7 cellular contexts compared by ENCODE assay signal in genomic region chr7:55593515-55594318, GRCh38. TPM values are rescaled to one million over a fixed set of nuclear protein-coding genes. Genes with fewer than 3 reads are reported as not detected.
DNase-seq lines count a peak whose midpoint lies in the region; ATAC-seq, FAIRE-seq and TF ChIP-seq lines count a peak whose summit lies in the region.

No MANE protein-coding gene starts in this region.

- H3K4me1 ChIP-seq in endothelial cell of umbilical vein (ENCODE audit: control insufficient read depth, extremely low read depth, insufficient read depth, low read length) = peaks cover 8% of the 10 kb centered on the region

- no peak overlapping the region for H3K4me2 ChIP-seq in endothelial cell of umbilical vein (ENCODE audit: insufficient read depth, low read length)

- H3K4me3 Mint-ChIP-seq in activated CD4-positive, alpha-beta memory T cell treated with anti-CD3 and anti-CD28 coated beads for 36 hours = no peak overlapping the region
- no peak overlapping the region for H3K4me3 Mint-ChIP-seq in nephron progenitor cell

- no peak for TF ChIP-seq POLR2A in endothelial cell of umbilical vein (IDR thresholded peaks at IDR 0.05; ENCODE audit: low read depth, low read length)

- FAIRE-seq in endothelial cell of umbilical vein (lab: Jason Lieb, UNC) = peak; percentile 26

- no peak overlapping the region for H2AFZ ChIP-seq in endothelial cell of umbilical vein (ENCODE audit: low read depth, low read length)

- H3K4me1 Mint-ChIP-seq in activated CD4-positive, alpha-beta memory T cell treated with anti-CD3 and anti-CD28 coated beads for 36 hours (ENCODE audit: low read depth) = peaks cover 11% of the 10 kb centered on the region
- H3K4me1 Mint-ChIP-seq in nephron progenitor cell = no peaks in the 10 kb centered on the region

- peak; percentile 94 for TF ChIP-seq CTCF in GM12874 (IDR thresholded peaks at IDR 0.05; ENCODE audit: insufficient read depth, low read depth, low read length)
- TF ChIP-seq CTCF in endothelial cell of umbilical vein (IDR thresholded peaks at IDR 0.05; ENCODE audit: extremely low read depth in 1 of 2, insufficient read depth in 1 of 2, low read depth in 1 of 2, low read length in 2 of 2) = peak; percentile 75 to 79
- TF ChIP-seq CTCF in nephron progenitor cell (IDR thresholded peaks at IDR 0.05) = peak; percentile 87

- H3K4me3 ChIP-seq in endothelial cell of umbilical vein (replicated peaks in 1 of 3; ENCODE audit: insufficient read depth in 1 of 3, low read depth in 1 of 3, low read length in 3 of 3) = no peak overlapping the region

- peak; percentile 56 for ATAC-seq in HG02588 (IDR thresholded peaks at IDR 0.05; ENCODE audit: unreplicated experiment)

- no peak overlapping the region for H3K27ac ChIP-seq in endothelial cell of umbilical vein (ENCODE audit: insufficient read depth, low read depth, low read length)

- no peaks in the 10 kb centered on the region for H3K9me3 ChIP-seq in endothelial cell of umbilical vein (replicated peaks; ENCODE audit: control insufficient read depth, insufficient read depth, low read length)

- H3K27ac Mint-ChIP-seq in activated CD4-positive, alpha-beta memory T cell treated with anti-CD3 and anti-CD28 coated beads for 36 hours = no peak overlapping the region
- no peak overlapping the region for H3K27ac Mint-ChIP-seq in nephron progenitor cell

- H3K27me3 Mint-ChIP-seq in activated CD4-positive, alpha-beta memory T cell treated with anti-CD3 and anti-CD28 coated beads for 36 hours = peaks cover 2% of the 10 kb centered on the region
- peaks cover 16% of the 10 kb centered on the region for H3K27me3 Mint-ChIP-seq in nephron progenitor cell (ENCODE audit: low read depth, poor library complexity)

- dilution Hi-C loops in endothelial cell of umbilical vein (cut with MboI; ENCODE audit: extremely low pct_ligation_motif_present, low sequenced_read_pairs) = no loop called here

- no TSS peak for BruUV-seq in endothelial cell of umbilical vein (replicated peaks; lab: Mats Ljungman, UMichigan)

- no peaks in the 10 kb centered on the region for H3K36me3 Mint-ChIP-seq in activated CD4-positive, alpha-beta memory T cell treated with anti-CD3 and anti-CD28 coated beads for 36 hours
- H3K36me3 Mint-ChIP-seq in nephron progenitor cell (ENCODE audit: low read depth) = no peaks in the 10 kb centered on the region

- intact Hi-C loops in activated CD4-positive, alpha-beta memory T cell treated with anti-CD3 and anti-CD28 coated beads for 36 hours (cut with micrococcal nuclease) = loop anchor here (5.0 kb wide), 1 partner anchor 226 kb away; the partner anchor contains the start of gene LANCL2
- intact Hi-C loops in endothelial cell of umbilical vein (cut with micrococcal nuclease) = loop anchor here (1.0 to 2.0 kb wide), 3 partner anchors 19 to 313 kb away; no protein-coding TSS in a partner anchor

- CTCF ChIA-PET in activated CD4-positive, alpha-beta memory T cell treated with anti-CD3 and anti-CD28 coated beads for 36 hours (lab: Charles Lee) = interaction anchor here (0.6 to 2.1 kb wide), 18 partner anchors 9 to 311 kb away, joined by 3 to 10 read pairs (median 4); no protein-coding TSS in a partner anchor
- CTCF ChIA-PET in endothelial cell of umbilical vein (lab: Charles Lee) = interaction anchor here (0.6 to 1.6 kb wide), 10 partner anchors 9 to 371 kb away, joined by 3 to 9 read pairs (median 3); partner anchors contain the start of gene NIPSNAP2

- H4K20me1 ChIP-seq in endothelial cell of umbilical vein (replicated peaks; ENCODE audit: control insufficient read depth, extremely low read depth, insufficient read depth, low read length) = no peaks in the 10 kb centered on the region

- no peaks in the 10 kb centered on the region for H3K36me3 ChIP-seq in endothelial cell of umbilical vein (ENCODE audit: control insufficient read depth in 2 of 2, extremely low read depth in 1 of 2, insufficient read depth in 2 of 2, low read length in 2 of 2)

- no peaks in the 10 kb centered on the region for H3K79me2 ChIP-seq in endothelial cell of umbilical vein (ENCODE audit: control insufficient read depth, insufficient read depth, low read length)

- DNase-seq in NCI-H460 (ENCODE audit: extremely low read depth, low read depth) = peak; percentile 24
- DNase-seq in activated CD4-positive, alpha-beta memory T cell treated with anti-CD3 and anti-CD28 coated beads for 36 hours = peak; percentile 84
- peak; percentile 41 for DNase-seq in endothelial cell of umbilical vein (ENCODE audit: low read depth, low spot score)
- peak; percentile 85 for DNase-seq in nephron progenitor cell
- peak; percentile 60 for DNase-seq in superior temporal gyrus (ENCODE audit: extremely low spot score)

- POLR2A ChIA-PET in activated CD4-positive, alpha-beta memory T cell treated with anti-CD3 and anti-CD28 coated beads for 36 hours (lab: Charles Lee) = interaction anchor here (1.3 kb wide), 1 partner anchor 19 kb away, joined by 4 read pairs; no protein-coding TSS in a partner anchor
- POLR2A ChIA-PET in endothelial cell of umbilical vein (lab: Charles Lee) = no interaction called here

- H3K9ac ChIP-seq in endothelial cell of umbilical vein (replicated peaks; ENCODE audit: extremely low read depth, insufficient read depth, low read length) = no peak overlapping the region

- H3K9me3 Mint-ChIP-seq in activated CD4-positive, alpha-beta memory T cell treated with anti-CD3 and anti-CD28 coated beads for 36 hours = no peaks in the 10 kb centered on the region
- peaks cover 4% of the 10 kb centered on the region for H3K9me3 Mint-ChIP-seq in nephron progenitor cell

- H3K9me1 ChIP-seq in endothelial cell of umbilical vein (replicated peaks; ENCODE audit: control insufficient read depth, extremely low read depth, insufficient read depth, low read length) = no peaks in the 10 kb centered on the region

- H3K27me3 ChIP-seq in endothelial cell of umbilical vein (ENCODE audit: control insufficient read depth in 2 of 2, insufficient read depth in 2 of 2, low read length in 2 of 2) = peaks cover 0 to 2% of the 10 kb centered on the region in 2 experiments

TF ChIP-seq in endothelial cell of umbilical vein, 7 proteins besides CTCF, POLR2A, EP300 and RAD21:
- peak; percentile 84 for TF ChIP-seq JUN (IDR thresholded peaks at IDR 0.05; ENCODE audit: borderline replicate concordance, insufficient read depth, insufficient read length, low read depth)
- TF ChIP-seq POLR2AphosphoS5 (IDR thresholded peaks at IDR 0.05; ENCODE audit: insufficient read depth, low read depth, low read length) = no peak
- TF ChIP-seq FOS (IDR thresholded peaks at IDR 0.05; ENCODE audit: borderline replicate concordance, insufficient read depth, low read length) = peak; percentile 48

RNA-seq across cellular contexts. Expression of gene VOPP1, which starts 21.4 kb away (rescaled TPM):
- total RNA-seq in NCI-H460 (2014; rRNA removed; shearing (Covaris generic)) = 10.4 and 13.3 TPM in 2 replicates
- 10.7 and 12.2 TPM in 2 replicates for polyA plus RNA-seq in NCI-H460 (2014; cell fraction: nucleus; rRNA removed)
- total RNA-seq in activated CD4-positive, alpha-beta memory T cell treated with anti-CD3 and anti-CD28 coated beads for 36 hours = 10 to 100 TPM; 64.9 to 67.2 TPM
- total RNA-seq in endothelial cell of umbilical vein = 154 and 159 TPM in 2 replicates
- 85.6 and 86.2 TPM in 2 replicates for polyA plus RNA-seq in endothelial cell of umbilical vein
- 75.4 and 78.2 TPM in 2 replicates for polyA plus RNA-seq in endothelial cell of umbilical vein (2011; cell fraction: cytosol; rRNA removed)
- polyA plus RNA-seq in endothelial cell of umbilical vein (2011; cell fraction: nucleus; rRNA removed) = 48.0 and 51.2 TPM in 2 replicates
- 105 and 140 TPM in 2 replicates for polyA plus RNA-seq in endothelial cell of umbilical vein (2012)
- polyA minus RNA-seq in endothelial cell of umbilical vein = 159 and 181 TPM in 2 replicates
- 29.9 TPM for polyA minus RNA-seq in endothelial cell of umbilical vein (2011; cell fraction: cytosol; rRNA and poly(A)+ RNA removed)
- polyA minus RNA-seq in endothelial cell of umbilical vein (2011; cell fraction: nucleus; rRNA and poly(A)+ RNA removed) = 54.7 and 67.8 TPM in 2 replicates

Comparison
In these comparisons a context has a peak if more than half of its experiments do, and no peak if none do; other contexts are left out.
1. DNase-seq: peak in every context shown above with its lines; median percentile 85 in nephron progenitor cell; 84 in activated CD4-positive, alpha-beta memory T cell treated with anti-CD3 and anti-CD28 coated beads for 36 hours; 60 in superior temporal gyrus; 41 in endothelial cell of umbilical vein; 24 in NCI-H460.